8 cellular contexts compared by ENCODE assay signal in genomic region chr15:62390793-62391543, GRCh38. TPM values are rescaled to one million over a fixed set of nuclear protein-coding genes. Genes with fewer than 3 reads are reported as not detected.
DNase-seq lines count a peak whose midpoint lies in the region; ATAC-seq and TF ChIP-seq lines count a peak whose summit lies in the region.

No MANE protein-coding gene starts in this region.

- DNase-seq in Ammon's horn (ENCODE audit: low spot score) (peak; percentile 59), endodermal cell (peak; percentile 86), memory B cell (ENCODE audit: low spot score in 2 of 2) (peak in 1 of 2 donors; percentile 18)
- peak; percentile 46 for DNase-seq in activated CD4-positive, alpha-beta memory T cell treated with anti-CD3 and anti-CD28 coated beads for 36 hours
- DNase-seq in stimulated activated naive CD8-positive, alpha-beta T cell treated with anti-CD3 and anti-CD28 coated beads, Interleukin-15, Interleukin-2, amounts not matched to agents 100 U/mL and 50 U/mL, for 24 hours, result peak; percentile 48

- peak overlapping the region; percentile 93 for H2AFZ ChIP-seq in KMS-11 (ENCODE audit: low read depth)

- peaks cover 14% of the 10 kb centered on the region for H3K4me1 Mint-ChIP-seq in activated CD4-positive, alpha-beta memory T cell treated with anti-CD3 and anti-CD28 coated beads for 36 hours (ENCODE audit: low read depth)
- H3K4me1 Mint-ChIP-seq in endodermal cell (peaks cover 29% of the 10 kb centered on the region), memory B cell (peaks cover 14% of the 10 kb centered on the region)

- POLR2A ChIA-PET in activated CD4-positive, alpha-beta memory T cell treated with anti-CD3 and anti-CD28 coated beads for 36 hours (lab: Charles Lee), result interaction anchor here (0.6 kb wide), 1 partner anchor 138 kb away, joined by 3 read pairs; no protein-coding TSS in a partner anchor

- no peaks in the 10 kb centered on the region for H3K9me3 Mint-ChIP-seq in activated CD4-positive, alpha-beta memory T cell treated with anti-CD3 and anti-CD28 coated beads for 36 hours
- H3K9me3 Mint-ChIP-seq in endodermal cell, result no peaks in the 10 kb centered on the region
- H3K9me3 Mint-ChIP-seq in memory B cell, result no peaks in the 10 kb centered on the region

- H3K27ac Mint-ChIP-seq in activated CD4-positive, alpha-beta memory T cell treated with anti-CD3 and anti-CD28 coated beads for 36 hours, result no peak overlapping the region
- H3K27ac Mint-ChIP-seq in endodermal cell, result peak overlapping the region; percentile 94
- peak overlapping the region; percentile 69 for H3K27ac Mint-ChIP-seq in memory B cell

- H3K4me3 ChIP-seq in KMS-11 (IDR thresholded peaks at IDR 0.05; ENCODE audit: insufficient read depth, low read depth, low read length) (no peak overlapping the region), endodermal cell (ENCODE audit: low read length) (peak overlapping the region; percentile 98)

- H3K4me3 Mint-ChIP-seq in activated CD4-positive, alpha-beta memory T cell treated with anti-CD3 and anti-CD28 coated beads for 36 hours, result peak overlapping the region; percentile 92
- H3K4me3 Mint-ChIP-seq in endodermal cell, result peak overlapping the region; percentile 88
- peak overlapping the region; percentile 92 for H3K4me3 Mint-ChIP-seq in memory B cell

- ATAC-seq in GM18907 (IDR thresholded peaks at IDR 0.05; ENCODE audit: unreplicated experiment), result peak; percentile 38
- peak; percentile 33 for ATAC-seq in memory B cell (ENCODE audit: low read depth)
- ATAC-seq in stimulated activated naive CD8-positive, alpha-beta T cell treated with anti-CD3 and anti-CD28 coated beads, Interleukin-15, Interleukin-2, amounts not matched to agents 100 U/mL and 50 U/mL, for 24 hours, result no peak
- no peak for ATAC-seq in GM21717 (IDR thresholded peaks at IDR 0.05; ENCODE audit: unreplicated experiment)

- H3K27ac ChIP-seq in KMS-11 (no peak overlapping the region), endodermal cell (ENCODE audit: low read depth, low read length) (no peak overlapping the region)

- H4K20me1 ChIP-seq in KMS-11 (ENCODE audit: insufficient read depth), result no peaks in the 10 kb centered on the region

- H3K4me1 ChIP-seq in KMS-11 (ENCODE audit: low read depth, poor library complexity, severe bottlenecking) (peaks cover 19% of the 10 kb centered on the region), endodermal cell (ENCODE audit: control insufficient read depth, insufficient read depth, low read length) (peaks cover 5% of the 10 kb centered on the region)

- H3K9ac ChIP-seq in KMS-11 (peak overlapping the region; percentile 91; the same call in 1 of the 2 replicates), endodermal cell (ENCODE audit: extremely low read depth, low read length, poor library complexity, severe bottlenecking) (peak overlapping the region; percentile 86)

- H3K36me3 ChIP-seq in KMS-11 (ENCODE audit: insufficient read depth) (no peaks in the 10 kb centered on the region), endodermal cell (ENCODE audit: control insufficient read depth, insufficient read depth, low read length) (no peaks in the 10 kb centered on the region)

- H3K9me3 ChIP-seq in endodermal cell (ENCODE audit: control insufficient read depth, low read length), result no peaks in the 10 kb centered on the region

- 0 out of 2 replicates have a peak, but pooled peaks cover 5% of the 10 kb centered on the region for H3K27me3 ChIP-seq in KMS-11 (ENCODE audit: insufficient read depth, low read depth)
- H3K27me3 ChIP-seq in endodermal cell (ENCODE audit: control insufficient read depth, insufficient read depth, low read length, poor library complexity, severe bottlenecking), result no peaks in the 10 kb centered on the region

- H3K79me2 ChIP-seq in KMS-11 (ENCODE audit: insufficient read depth, low read depth), result no peaks in the 10 kb centered on the region

- H3K36me3 Mint-ChIP-seq in activated CD4-positive, alpha-beta memory T cell treated with anti-CD3 and anti-CD28 coated beads for 36 hours, result no peaks in the 10 kb centered on the region
- H3K36me3 Mint-ChIP-seq in endodermal cell (ENCODE audit: low read depth) (no peaks in the 10 kb centered on the region), memory B cell (no peaks in the 10 kb centered on the region)

- intact Hi-C loops in activated CD4-positive, alpha-beta memory T cell treated with anti-CD3 and anti-CD28 coated beads for 36 hours (cut with micrococcal nuclease), result loop anchor here (2.0 kb wide), 2 partner anchors 352 to 658 kb away; no protein-coding TSS in a partner anchor

- peaks cover 20% of the 10 kb centered on the region for H3K27me3 Mint-ChIP-seq in activated CD4-positive, alpha-beta memory T cell treated with anti-CD3 and anti-CD28 coated beads for 36 hours
- H3K27me3 Mint-ChIP-seq in endodermal cell (ENCODE audit: insufficient read depth) (peaks cover 15% of the 10 kb centered on the region), memory B cell (peaks cover 11% of the 10 kb centered on the region)

- TF ChIP-seq CTCF in KMS-11 (conservative IDR thresholded peaks at IDR 0.05; ENCODE audit: low read depth, low read length), result no peak
- no peak for TF ChIP-seq CTCF in endodermal cell (conservative IDR thresholded peaks at IDR 0.05)

- WGBS in endodermal cell (ENCODE audit: insufficient coverage in 1 of 2, insufficient read length in 1 of 2), 2 experiments, result 0 to 1% methylated on average over 41 to 53 of the region's 53 CpGs

- CTCF ChIA-PET in activated CD4-positive, alpha-beta memory T cell treated with anti-CD3 and anti-CD28 coated beads for 36 hours (lab: Charles Lee), result interaction anchor here (1.6 kb wide), 1 partner anchor 351 kb away, joined by 7 read pairs; no protein-coding TSS in a partner anchor

- peak overlapping the region; percentile 90 for H3K4me2 ChIP-seq in KMS-11

RNA-seq across cellular contexts. Expression of gene TLN2, which starts 0.6 kb away (rescaled TPM):
- 1 to 10 TPM; 2.3 to 3.2 TPM for total RNA-seq in activated CD4-positive, alpha-beta memory T cell treated with anti-CD3 and anti-CD28 coated beads for 36 hours
- 10 to 100 TPM; 86.5 to 98.7 TPM for total RNA-seq in endodermal cell
- 17.2 TPM for polyA plus RNA-seq in endodermal cell (2013, experiment 1 of 2)
- 14.4 TPM for polyA plus RNA-seq in endodermal cell (2013, experiment 2 of 2)

Comparison
In these comparisons a context has a peak if more than half of its experiments do, and no peak if none do; other contexts are left out.
1. ATAC-seq: peak in GM18907 (single experiment) and memory B cell (single experiment); none in stimulated activated naive CD8-positive, alpha-beta T cell treated with anti-CD3 and anti-CD28 coated beads, Interleukin-15, Interleukin-2, amounts not matched to agents 100 U/mL and 50 U/mL, for 24 hours (single experiment) and GM21717 (single experiment).
2. RNA of gene TLN2, which starts 0.6 kb away (total RNA-seq): 86.5 to 98.7 TPM in endodermal cell; 2.3 to 3.2 TPM in activated CD4-positive, alpha-beta memory T cell treated with anti-CD3 and anti-CD28 coated beads for 36 hours; every median in the first group is over 10 times any median in the second.
3. Peak in every context shown above with its lines, with median percentiles within 50 percentile points of each other: H3K4me3 Mint-ChIP-seq.